ENCODE assay signal across 1 cellular context in genomic region chr17:44363613-44364159, GRCh38.
TF ChIP-seq lines count a peak whose summit lies in the region.

Gene FAM171A2, minus strand, starts transcription at chr17:44363853. Its CDS starts 139 bp downstream, at chr17:44363714.

TF ChIP-seq in GM23338, 12 proteins besides CTCF, POLR2A, EP300 and RAD21 (continued from another document):
- no peak for TF ChIP-seq REST (IDR thresholded peaks at IDR 0.05; ENCODE audit: unreplicated experiment)
